ENCODE assay signal across 30 cellular contexts in the genomic region with DNA sequence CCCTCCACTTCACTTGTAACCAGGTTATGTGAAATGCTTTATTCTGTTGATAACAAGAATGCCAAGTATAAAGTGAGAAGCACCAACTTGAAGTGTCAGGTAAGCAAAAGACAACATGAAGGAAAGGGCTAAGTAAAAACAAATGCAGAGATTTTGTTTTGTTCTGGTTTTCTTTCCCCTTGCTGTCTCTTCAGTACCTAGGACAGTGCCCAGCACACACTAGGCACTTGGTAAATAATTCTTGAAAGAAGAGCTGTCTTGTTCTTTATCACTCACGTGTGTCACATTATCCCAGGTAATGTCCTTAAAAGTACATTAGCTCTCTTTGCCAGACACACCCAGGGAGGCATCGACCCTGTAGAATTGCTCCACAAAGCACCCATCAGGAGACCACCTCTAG.
"Had no signal": no experiment of that assay in that cellular context is flagged by ENCODE, and none has a peak within 500 bp of the region (broad histone marks: within the 10 kb centered on the region; RNA-seq: fewer than 3 reads in every experiment).

No MANE protein-coding gene starts in this region.

- H3K36me3 Mint-ChIP-seq: activated CD4-positive, alpha-beta memory T cell treated with anti-CD3 and anti-CD28 coated beads for 36 hours; activated CD8-positive, alpha-beta memory T cell treated with anti-CD3 and anti-CD28 coated beads, Interleukin-2, amount 10 ng/mL, durations not matched to agents 7 days and 5 days; activated naive CD4-positive, alpha-beta T cell treated with anti-CD3 and anti-CD28 coated beads, Interleukin-2, amount 10 ng/mL, durations not matched to agents 7 days and 5 days; activated naive CD4-positive, alpha-beta T cell treated with anti-CD3 and anti-CD28 coated beads, Interleukin-2, amount 50 U/mL, for 72 hours; activated naive CD8-positive, alpha-beta T cell treated with anti-CD3 and anti-CD28 coated beads, Interleukin-2, amount 10 ng/mL, durations not matched to agents 7 days and 5 days; brain had no signal

- H3K4me3 ChIP-seq: ascending aorta, breast epithelium, cardiac muscle cell, colonic mucosa, esophagus squamous epithelium, gastroesophageal sphincter, heart right ventricle had no signal

- H3K4me3 Mint-ChIP-seq: activated CD4-positive, alpha-beta memory T cell treated with anti-CD3 and anti-CD28 coated beads for 36 hours; activated CD4-positive, alpha-beta T cell treated with anti-CD3 and anti-CD28 coated beads for 36 hours; activated CD4-positive, alpha-beta T cell treated with anti-CD3 and anti-CD28 coated beads, Interleukin-2, amount 10 ng/mL, durations not matched to agents 24 days and 14 days; activated CD8-positive, alpha-beta memory T cell treated with anti-CD3 and anti-CD28 coated beads, Interleukin-2, amount 10 ng/mL, durations not matched to agents 7 days and 5 days; activated CD8-positive, alpha-beta T cell treated with anti-CD3 and anti-CD28 coated beads, Interleukin-2, amount 10 ng/mL, durations not matched to agents 7 days and 5 days; activated naive CD4-positive, alpha-beta T cell treated with anti-CD3 and anti-CD28 coated beads, Interleukin-2, amount 10 ng/mL, durations not matched to agents 7 days and 5 days; activated naive CD8-positive, alpha-beta T cell treated with anti-CD3 and anti-CD28 coated beads, Interleukin-2, amount 10 ng/mL, durations not matched to agents 7 days and 5 days; activated T-cell treated with anti-CD3 and anti-CD28 coated beads, Interleukin-2, amount 50 U/mL, for 24 hours; activated T-cell treated with anti-CD3 and anti-CD28 coated beads, Interleukin-2, amount 50 U/mL, for 72 hours; brain had no signal

- H3K4me1 ChIP-seq: ascending aorta, breast epithelium, colonic mucosa, esophagus squamous epithelium, gastroesophageal sphincter, heart right ventricle had no signal

- H3K27me3 Mint-ChIP-seq: activated CD4-positive, alpha-beta memory T cell treated with anti-CD3 and anti-CD28 coated beads for 36 hours; activated CD4-positive, alpha-beta T cell treated with anti-CD3 and anti-CD28 coated beads for 36 hours; activated CD4-positive, alpha-beta T cell treated with anti-CD3 and anti-CD28 coated beads, Interleukin-2, amount 10 ng/mL, durations not matched to agents 24 days and 14 days; activated CD8-positive, alpha-beta memory T cell treated with anti-CD3 and anti-CD28 coated beads, Interleukin-2, amount 10 ng/mL, durations not matched to agents 7 days and 5 days; activated naive CD4-positive, alpha-beta T cell treated with anti-CD3 and anti-CD28 coated beads, Interleukin-2, amount 10 ng/mL, durations not matched to agents 7 days and 5 days; activated naive CD8-positive, alpha-beta T cell treated with anti-CD3 and anti-CD28 coated beads, Interleukin-2, amount 10 ng/mL, durations not matched to agents 7 days and 5 days; activated T-cell treated with anti-CD3 and anti-CD28 coated beads, Interleukin-2, amount 50 U/mL, for 24 hours had no signal

- H3K9me3 Mint-ChIP-seq: activated CD4-positive, alpha-beta T cell treated with anti-CD3 and anti-CD28 coated beads, Interleukin-2, amount 10 ng/mL, durations not matched to agents 24 days and 14 days; activated naive CD8-positive, alpha-beta T cell treated with anti-CD3 and anti-CD28 coated beads, Interleukin-2, amount 10 ng/mL, durations not matched to agents 7 days and 5 days; activated T-cell treated with anti-CD3 and anti-CD28 coated beads, Interleukin-2, amount 50 U/mL, for 24 hours had no signal

- H3K27ac Mint-ChIP-seq: activated CD4-positive, alpha-beta memory T cell treated with anti-CD3 and anti-CD28 coated beads for 36 hours; activated CD4-positive, alpha-beta T cell treated with anti-CD3 and anti-CD28 coated beads for 36 hours; activated CD4-positive, alpha-beta T cell treated with anti-CD3 and anti-CD28 coated beads, Interleukin-2, amount 10 ng/mL, durations not matched to agents 24 days and 14 days; activated CD8-positive, alpha-beta memory T cell treated with anti-CD3 and anti-CD28 coated beads, Interleukin-2, amount 10 ng/mL, durations not matched to agents 7 days and 5 days; activated CD8-positive, alpha-beta T cell treated with anti-CD3 and anti-CD28 coated beads, Interleukin-2, amount 10 ng/mL, durations not matched to agents 7 days and 5 days; activated naive CD4-positive, alpha-beta T cell treated with anti-CD3 and anti-CD28 coated beads, Interleukin-2, amount 10 ng/mL, durations not matched to agents 7 days and 5 days; activated naive CD4-positive, alpha-beta T cell treated with anti-CD3 and anti-CD28 coated beads, Interleukin-2, amount 50 U/mL, for 72 hours; activated naive CD8-positive, alpha-beta T cell treated with anti-CD3 and anti-CD28 coated beads, Interleukin-2, amount 10 ng/mL, durations not matched to agents 7 days and 5 days; activated T-cell treated with anti-CD3 and anti-CD28 coated beads, Interleukin-2, amount 50 U/mL, for 24 hours; activated T-cell treated with anti-CD3 and anti-CD28 coated beads, Interleukin-2, amount 50 U/mL, for 72 hours; brain had no signal

- ATAC-seq: activated CD4-positive, alpha-beta T cell treated with anti-CD3 and anti-CD28 coated beads for 36 hours; activated CD8-positive, alpha-beta memory T cell treated with anti-CD3 and anti-CD28 coated beads, Interleukin-2, amount 10 ng/mL, durations not matched to agents 7 days and 5 days; activated CD8-positive, alpha-beta T cell treated with anti-CD3 and anti-CD28 coated beads, Interleukin-2, amount 10 ng/mL, durations not matched to agents 7 days and 5 days; activated naive CD4-positive, alpha-beta T cell treated with anti-CD3 and anti-CD28 coated beads, Interleukin-2, amount 50 U/mL, for 72 hours; activated T-cell treated with anti-CD3 and anti-CD28 coated beads, Interleukin-2, amount 50 U/mL, for 72 hours; gastroesophageal sphincter; heart right ventricle had no signal

- H3K9me3 ChIP-seq: ascending aorta, breast epithelium, colonic mucosa, esophagus squamous epithelium, gastroesophageal sphincter, heart right ventricle had no signal

- H3K4me1 Mint-ChIP-seq: activated CD4-positive, alpha-beta T cell treated with anti-CD3 and anti-CD28 coated beads for 36 hours; activated CD4-positive, alpha-beta T cell treated with anti-CD3 and anti-CD28 coated beads, Interleukin-2, amount 10 ng/mL, durations not matched to agents 24 days and 14 days; activated CD8-positive, alpha-beta memory T cell treated with anti-CD3 and anti-CD28 coated beads, Interleukin-2, amount 10 ng/mL, durations not matched to agents 7 days and 5 days; activated naive CD4-positive, alpha-beta T cell treated with anti-CD3 and anti-CD28 coated beads, Interleukin-2, amount 10 ng/mL, durations not matched to agents 7 days and 5 days; activated naive CD8-positive, alpha-beta T cell treated with anti-CD3 and anti-CD28 coated beads, Interleukin-2, amount 10 ng/mL, durations not matched to agents 7 days and 5 days; brain had no signal

- H3K27ac ChIP-seq: ascending aorta, breast epithelium, cardiac muscle cell, colonic mucosa, epithelial cell of prostate, esophagus squamous epithelium, gastroesophageal sphincter, heart right ventricle had no signal

- H3K27me3 ChIP-seq: ascending aorta, breast epithelium, cardiac muscle cell, colonic mucosa, esophagus squamous epithelium, gastroesophageal sphincter had no signal

- DNase-seq: activated CD4-positive, alpha-beta memory T cell treated with anti-CD3 and anti-CD28 coated beads for 36 hours; activated CD4-positive, alpha-beta T cell treated with anti-CD3 and anti-CD28 coated beads for 36 hours; activated CD4-positive, alpha-beta T cell treated with anti-CD3 and anti-CD28 coated beads, Interleukin-2, amount 10 ng/mL, durations not matched to agents 24 days and 14 days; activated CD4-positive, CD25-positive, alpha-beta regulatory T cell; activated CD4-positive, CD25-positive, alpha-beta regulatory T cell treated with anti-CD3 and anti-CD28 coated beads, Interleukin-2, amount 50 U/mL, for 72 hours; activated CD8-positive, alpha-beta memory T cell treated with anti-CD3 and anti-CD28 coated beads, Interleukin-2, amount 10 ng/mL, durations not matched to agents 7 days and 5 days; activated CD8-positive, alpha-beta memory T cell treated with anti-CD3 and anti-CD28 coated beads, Interleukin-2, amount 50 U/mL, for 4 hours; activated CD8-positive, alpha-beta T cell treated with anti-CD3 and anti-CD28 coated beads, Interleukin-2, amount 10 ng/mL, durations not matched to agents 7 days and 5 days; activated gamma-delta T cell; activated naive CD4-positive, alpha-beta T cell; activated naive CD4-positive, alpha-beta T cell treated with anti-CD3 and anti-CD28 coated beads, Interleukin-2, amount 10 ng/mL, durations not matched to agents 7 days and 5 days; activated naive CD8-positive, alpha-beta T cell treated with anti-CD3 and anti-CD28 coated beads, Interleukin-2, amount 10 ng/mL, durations not matched to agents 7 days and 5 days; activated T-cell treated with anti-CD3 and anti-CD28 coated beads for 4 hours; activated T-cell treated with anti-CD3 and anti-CD28 coated beads, Interleukin-2, amount 50 U/mL, for 24 hours; activated T-cell treated with anti-CD3 and anti-CD28 coated beads, Interleukin-2, amount 50 U/mL, for 72 hours; central memory CD4-positive, alpha-beta T cell; cerebellar nuclear complex; colonic mucosa; effector CD8-positive, alpha-beta T cell; esophagus squamous epithelium; foreskin melanocyte; heart right ventricle; T-helper 2 cell had no signal

- H3K36me3 ChIP-seq: ascending aorta, breast epithelium, cardiac muscle cell, colonic mucosa, esophagus squamous epithelium, gastroesophageal sphincter, heart right ventricle had no signal
